ENCODE assay signal across 9 cellular contexts in genomic region chr11:61700221-61700620, GRCh38. TPM values are rescaled to one million over a fixed set of nuclear protein-coding genes. Genes with fewer than 3 reads are reported as not detected.
A peak's percentile ranks its signal among the peaks of the same experiment; 100 is the strongest.
DNase-seq lines count a peak whose midpoint lies in the region; ATAC-seq and TF ChIP-seq lines count a peak whose summit lies in the region.
"Had no signal": no experiment of that assay in that cellular context is flagged by ENCODE, and none has a peak within 500 bp of the region (broad histone marks: within the 10 kb centered on the region; RNA-seq: fewer than 3 reads in every experiment).

No MANE protein-coding gene starts in this region.

- H3K4me3 ChIP-seq in adrenal gland (no peak overlapping the region), hepatocyte (no peak overlapping the region)

- peaks cover 43% of the 10 kb centered on the region for H3K4me1 Mint-ChIP-seq in osteocyte (ENCODE audit: unreplicated experiment)

- no peak for TF ChIP-seq CTCF in adrenal gland (IDR thresholded peaks at IDR 0.05)
- TF ChIP-seq CTCF in hepatocyte (IDR thresholded peaks at IDR 0.05; ENCODE audit: poor library complexity): no peak
- no peak for TF ChIP-seq CTCF in osteocyte (IDR thresholded peaks at IDR 0.05)

- peak; percentile 57 for DNase-seq in SIG-M5 treated with dmso at 0.1 percent for 504 hours (lab: John Stamatoyannopoulos, UW; ENCODE audit: unreplicated experiment)
- DNase-seq in SIG-M5 (lab: John Stamatoyannopoulos, UW): no peak
- peak in 6 of 7 donors; percentile 73 to 85 (median 78) for DNase-seq in adrenal gland
- peak; percentile 87 for DNase-seq in hepatocyte (ENCODE audit: low spot score)
- no peak for DNase-seq in osteocyte (ENCODE audit: extremely low spot score, unreplicated experiment)
- no peak for DNase-seq in NCI-H82 treated with DMSO at 0.1 percent for 48 hours (lab: John Stamatoyannopoulos, UW; ENCODE audit: unreplicated experiment)
- DNase-seq in NCI-H2107 (lab: John Stamatoyannopoulos, UW): no peak
- DNase-seq: activated CD8-positive, alpha-beta T cell treated with anti-CD3 and anti-CD28 coated beads, Interleukin-2, amount 10 ng/mL, durations not matched to agents 7 days and 5 days had no signal

- WGBS in adrenal gland, 4 donors: 11 to 67% (median 46%) methylated on average over 2 to 5 of the region's 5 CpGs
- WGBS in hepatocyte (ENCODE audit: low lambda C conversion rate, missing lambda C conversion rate): 57% methylated on average over 5 of the region's 5 CpGs

- H3K9me3 ChIP-seq in adrenal gland (replicated peaks in 1 of 3) (no peaks in the 10 kb centered on the region), hepatocyte (ENCODE audit: low read depth) (no peaks in the 10 kb centered on the region)

- H3K79me2 ChIP-seq in hepatocyte: peaks cover 35% of the 10 kb centered on the region

- intact Hi-C loops in adrenal gland (cut with DNase I): no loop called here

- H3K9me3 Mint-ChIP-seq in osteocyte (ENCODE audit: unreplicated experiment): no peaks in the 10 kb centered on the region

- H3K27ac ChIP-seq in adrenal gland (peak overlapping the region in 3 of 5 donors; percentile 45 to 67 (median 64)), hepatocyte (peak overlapping the region; percentile 83)

- peak in 1 of 2 donors; percentile 15 for TF ChIP-seq POLR2A in adrenal gland (IDR thresholded peaks at IDR 0.05)

- no peaks in the 10 kb centered on the region for H3K27me3 Mint-ChIP-seq in osteocyte (ENCODE audit: unreplicated experiment)

- H3K36me3 ChIP-seq in adrenal gland (replicated peaks in 1 of 2) (no peaks in the 10 kb centered on the region), hepatocyte (replicated peaks; ENCODE audit: insufficient read depth, low read depth) (no peaks in the 10 kb centered on the region)

- no peak overlapping the region for H3K27ac Mint-ChIP-seq in osteocyte (ENCODE audit: unreplicated experiment)
- H3K27ac Mint-ChIP-seq: activated CD8-positive, alpha-beta T cell treated with anti-CD3 and anti-CD28 coated beads, Interleukin-2, amount 10 ng/mL, durations not matched to agents 7 days and 5 days had no signal

- H3K4me2 ChIP-seq in hepatocyte: peak overlapping the region; percentile 49

- H3K4me1 ChIP-seq in adrenal gland (replicated peaks in 1 of 2): peaks cover 42 to 61% of the 10 kb centered on the region in 2 donors
- peaks cover 61% of the 10 kb centered on the region for H3K4me1 ChIP-seq in hepatocyte (ENCODE audit: insufficient read depth)

- ATAC-seq in HG02678 (IDR thresholded peaks at IDR 0.05; ENCODE audit: unreplicated experiment): no peak
- ATAC-seq: activated CD8-positive, alpha-beta T cell treated with anti-CD3 and anti-CD28 coated beads, Interleukin-2, amount 10 ng/mL, durations not matched to agents 7 days and 5 days had no signal

- H2AFZ ChIP-seq in hepatocyte: no peak overlapping the region

- H3K36me3 Mint-ChIP-seq in osteocyte (ENCODE audit: unreplicated experiment): no peaks in the 10 kb centered on the region

- H4K20me1 ChIP-seq in hepatocyte (ENCODE audit: insufficient read depth, poor library complexity, severe bottlenecking): peaks cover 4% of the 10 kb centered on the region

- no peak overlapping the region for H3K4me3 Mint-ChIP-seq in osteocyte (ENCODE audit: unreplicated experiment)
- H3K4me3 Mint-ChIP-seq: activated CD8-positive, alpha-beta T cell treated with anti-CD3 and anti-CD28 coated beads, Interleukin-2, amount 10 ng/mL, durations not matched to agents 7 days and 5 days had no signal

- no peaks in the 10 kb centered on the region for H3K9me2 ChIP-seq in hepatocyte (replicated peaks; ENCODE audit: insufficient read depth)

- no peaks in the 10 kb centered on the region for H3K27me3 ChIP-seq in adrenal gland
- H3K27me3 ChIP-seq in hepatocyte: no peaks in the 10 kb centered on the region

RNA-seq across cellular contexts. Expression of gene DAGLA, which starts 20.0 kb away (rescaled TPM):
- total RNA-seq in adrenal gland (1 to 10 TPM; 1.0 to 4.2 (median 3.2) TPM), hepatocyte (5.5 and 8.9 TPM in 2 replicates), osteocyte (5.1 TPM in 2 replicates)
- polyA plus RNA-seq in adrenal gland (1 to 10 TPM in 2 of 3 donors, under 1 TPM in 1; 0.81 to 2.7 (median 1.5) TPM), hepatocyte (7.4 and 8.3 TPM in 2 replicates)

RNA-seq across cellular contexts. Expression of gene MYRF, which starts 52.2 kb away (rescaled TPM):
- total RNA-seq in adrenal gland: 1 to 10 TPM in 3 of 8 donors, under 1 TPM in 5; 0.13 to 2.6 (median 0.67) TPM
- polyA plus RNA-seq in adrenal gland: 1 to 10 TPM in 2 of 3 donors, under 1 TPM in 1; 0.61 to 1.4 (median 1.1) TPM
- total RNA-seq in hepatocyte: 42.2 and 57.3 TPM in 2 replicates
- polyA plus RNA-seq in hepatocyte: 96.7 and 115 TPM in 2 replicates
- 0.43 and 0.47 TPM in 2 replicates for total RNA-seq in osteocyte

Comparison
In these comparisons a context has a peak if more than half of its experiments do, and no peak if none do; other contexts are left out.
1. DNase-seq: peak in SIG-M5 treated with dmso at 0.1 percent for 504 hours (single experiment), adrenal gland (6 of 7) and hepatocyte (single experiment); none in SIG-M5 (single experiment), osteocyte (single experiment), NCI-H82 treated with DMSO at 0.1 percent for 48 hours (single experiment) and NCI-H2107 (single experiment).
2. RNA of gene MYRF, which starts 52.2 kb away (total RNA-seq): 42.2 to 57.3 TPM in hepatocyte; 0.13 to 2.6 TPM in adrenal gland and 0.43 to 0.47 TPM in osteocyte; every median in the first group is over 10 times any median in the second.